In genomic region chr20:41242352-41242751, GRCh38 we compare ENCODE assay signal across 9 cellular contexts.
"Had no signal": no experiment of that assay in that cellular context is flagged by ENCODE, and none has a peak within 500 bp of the region (broad histone marks: within the 10 kb centered on the region; RNA-seq: fewer than 3 reads in every experiment).

No MANE protein-coding gene starts in this region.

- H3K4me3 ChIP-seq: stomach, thoracic aorta had no signal

- H3K27ac ChIP-seq: stomach, thoracic aorta had no signal

- H3K4me3 Mint-ChIP-seq: dendritic cell treated with granulocyte-macrophage colony-stimulating factor and Interleukin-4, amounts not matched to agents 40 ng/mL and 50 ng/mL, for 4 days had no signal

- H3K9me3 Mint-ChIP-seq: dendritic cell treated with granulocyte-macrophage colony-stimulating factor and Interleukin-4, amounts not matched to agents 40 ng/mL and 50 ng/mL, for 4 days had no signal

- H3K27me3 ChIP-seq: stomach had no signal

- ATAC-seq: left ventricle myocardium superior had no signal

- H3K27ac Mint-ChIP-seq: dendritic cell treated with granulocyte-macrophage colony-stimulating factor and Interleukin-4, amounts not matched to agents 40 ng/mL and 50 ng/mL, for 4 days had no signal

- DNase-seq: activated CD4-positive, alpha-beta T cell treated with anti-CD3 and anti-CD28 coated beads, Interleukin-2, amount 50 U/mL, for 1 hour; activated gamma-delta T cell treated with Interleukin-2 at 50 U/mL for 16 hours; activated T-cell treated with anti-CD3 and anti-CD28 coated beads, Interleukin-2, amount 50 U/mL, for 48 hours; left ventricle myocardium superior; mesendoderm; stimulated activated CD4-positive, alpha-beta T cell treated with anti-CD3 and anti-CD28 coated beads, Interleukin-2, amount 100 ng/mL, for 48 hours; stomach had no signal

- H3K9me3 ChIP-seq: stomach, thoracic aorta had no signal

- H3K36me3 ChIP-seq: thoracic aorta had no signal
